ENCODE assay signal across 18 cellular contexts in genomic region chr3:59880717-59881116, GRCh38.
DNase-seq lines count a peak whose midpoint lies in the region; TF ChIP-seq lines count a peak whose summit lies in the region.
"Had no signal": no experiment of that assay in that cellular context is flagged by ENCODE, and none has a peak within 500 bp of the region (broad histone marks: within the 10 kb centered on the region; RNA-seq: fewer than 3 reads in every experiment).

No MANE protein-coding gene starts in this region.

- no peaks in the 10 kb centered on the region for H3F3A ChIP-seq in neural cell (ENCODE audit: insufficient read depth, low read length, poor library complexity, severe bottlenecking)

- H2AFZ ChIP-seq in neural cell (ENCODE audit: low read depth, low read length): no peak overlapping the region
- H2AFZ ChIP-seq: GM23248 had no signal

- TF ChIP-seq RAD21 in neural cell (conservative IDR thresholded peaks at IDR 0.05): no peak

- no peak overlapping the region for H3K4me2 ChIP-seq in neural cell (ENCODE audit: low read length)
- H3K4me2 ChIP-seq: A549 had no signal

- peak overlapping the region; percentile 11 for H3K27ac ChIP-seq in KOPT-K1 (ENCODE audit: low read depth, low read length, poor library complexity, severe bottlenecking)
- peak overlapping the region; percentile 30 for H3K27ac ChIP-seq in neural cell (ENCODE audit: low read length)
- H3K27ac ChIP-seq: A549, GM23248, Peyer's patch, SJSA1 had no signal

- no peak overlapping the region for H3K4me3 ChIP-seq in neural cell (ENCODE audit: low read length)
- H3K4me3 ChIP-seq: A549, GM23248, Peyer's patch, SJSA1 had no signal

- TF ChIP-seq EP300 in neural cell (conservative IDR thresholded peaks at IDR 0.05; ENCODE audit: poor library complexity, severe bottlenecking): peak; percentile 80

- peak; percentile 16 to 87 (median 23) for DNase-seq in NCI-H1417 (lab: John Stamatoyannopoulos, UW)
- no peak for DNase-seq in NCI-H1417 treated with DMSO at 0.1 percent for 48 hours (lab: John Stamatoyannopoulos, UW)
- DNase-seq in NCI-H748 (lab: John Stamatoyannopoulos, UW; ENCODE audit: unreplicated experiment): peak; percentile 96
- DNase-seq in activated CD4-positive, alpha-beta T cell treated with anti-CD3 and anti-CD28 coated beads, Interleukin-2, amount 50 U/mL, for 48 hours: no peak
- no peak for DNase-seq in mesenteric fat pad (ENCODE audit: low spot score)
- DNase-seq: GM23248, HCEC 1CT, KBM-7, NCI-H187, NCI-H2107, NCI-H446, NCI-H69, Peyer's patch, T1000 had no signal

- H4K20me1 ChIP-seq in neural cell (ENCODE audit: insufficient read depth): no peaks in the 10 kb centered on the region

- H3K79me2 ChIP-seq in neural cell (replicated peaks; ENCODE audit: insufficient read depth, low read length): no peaks in the 10 kb centered on the region

- no peak overlapping the region for H3K9ac ChIP-seq in neural cell (ENCODE audit: low read length)
- H3K9ac ChIP-seq: GM23248 had no signal

- no peak for TF ChIP-seq CTCF in neural cell (IDR thresholded peaks at IDR 0.05; ENCODE audit: poor library complexity, severe bottlenecking)

- H3K9me3 ChIP-seq in KOPT-K1 (ENCODE audit: insufficient read depth, low read length, poor library complexity, severe bottlenecking) (no peaks in the 10 kb centered on the region), neural cell (ENCODE audit: low read length) (no peaks in the 10 kb centered on the region)
- H3K9me3 ChIP-seq: A549, Peyer's patch, SJSA1 had no signal

- H3K36me3 ChIP-seq in KOPT-K1 (ENCODE audit: insufficient read depth, low read length) (peaks cover 15% of the 10 kb centered on the region), neural cell (ENCODE audit: insufficient read depth, low read length) (no peaks in the 10 kb centered on the region)
- H3K36me3 ChIP-seq: Peyer's patch, SJSA1 had no signal

- H3K9me2 ChIP-seq in neural cell (ENCODE audit: insufficient read depth, low read length): no peaks in the 10 kb centered on the region

- H3K27me3 ChIP-seq in neural cell (ENCODE audit: insufficient read depth, low read depth, low read length): no peaks in the 10 kb centered on the region
- H3K27me3 ChIP-seq: Peyer's patch, SJSA1 had no signal

TF ChIP-seq in neural cell, 6 proteins besides CTCF, POLR2A, EP300 and RAD21:
- no peak for TF ChIP-seq TAF1 (IDR thresholded peaks at IDR 0.05; ENCODE audit: low read depth)
- no peak for TF ChIP-seq MXI1 (conservative IDR thresholded peaks at IDR 0.05; ENCODE audit: poor library complexity, severe bottlenecking)
- peak; percentile 37 for TF ChIP-seq REST (IDR thresholded peaks at IDR 0.05; ENCODE audit: borderline replicate concordance)
- peak; percentile 71 for TF ChIP-seq POLR2AphosphoS5 (IDR thresholded peaks at IDR 0.05)
- TF ChIP-seq EZH2 (IDR thresholded peaks at IDR 0.05; ENCODE audit: borderline replicate concordance, insufficient read depth, low read length, poor library complexity, severe bottlenecking): no peak
- TF ChIP-seq SMC3 (conservative IDR thresholded peaks at IDR 0.05; ENCODE audit: poor library complexity): no peak
TF ChIP-seq in neural cell: peak in this region for 2.

Comparison
In these comparisons a context has a peak if more than half of its experiments do, and no peak if none do; other contexts are left out.
1. DNase-seq: peak in NCI-H1417 (3 of 3) and NCI-H748 (single experiment); none in NCI-H1417 treated with DMSO at 0.1 percent for 48 hours (single experiment), activated CD4-positive, alpha-beta T cell treated with anti-CD3 and anti-CD28 coated beads, Interleukin-2, amount 50 U/mL, for 48 hours (0 of 2) and mesenteric fat pad (single experiment).